ENCODE assay signal across 8 cellular contexts in genomic region chr2:88627055-88627855, GRCh38. TPM values are rescaled to one million over a fixed set of nuclear protein-coding genes. Genes with fewer than 3 reads are reported as not detected.
DNase-seq lines count a peak whose midpoint lies in the region; ATAC-seq and TF ChIP-seq lines count a peak whose summit lies in the region.

TSS of gene EIF2AK3 (minus strand) at chr2:88627464. CDS start at chr2:88627274, 190 bp downstream.

- H3K27me3 ChIP-seq in dorsolateral prefrontal cortex (no peaks in the 10 kb centered on the region), liver (ENCODE audit: control insufficient read depth in 4 of 4, insufficient read depth in 4 of 4, low read length in 3 of 4) (no peaks in the 10 kb centered on the region)

- H3K4me1 ChIP-seq in liver (ENCODE audit: control insufficient read depth in 4 of 4, insufficient read depth in 4 of 4, low read length in 3 of 4), result peaks cover under 1 to 29% (median 13%) of the 10 kb centered on the region in 4 donors

- no peaks in the 10 kb centered on the region for H3K27me3 Mint-ChIP-seq in activated CD4-positive, alpha-beta memory T cell treated with anti-CD3 and anti-CD28 coated beads for 36 hours

- H3K9ac ChIP-seq in liver (ENCODE audit: low read depth in 1 of 2, low read length in 2 of 2), result peak within 1 kb of the TSS; percentile 91 to 98

- H3K4me3 Mint-ChIP-seq in activated CD4-positive, alpha-beta memory T cell treated with anti-CD3 and anti-CD28 coated beads for 36 hours, result no peak within 1 kb of the TSS

- DNase-seq in CD1c-positive myeloid dendritic cell (ENCODE audit: extremely low spot score) (peak; percentile 100), NCI-H82 treated with DMSO at 0.1 percent for 48 hours (lab: John Stamatoyannopoulos, UW; ENCODE audit: unreplicated experiment) (peak; percentile 100), dorsolateral prefrontal cortex (peak; percentile 98 to 100 (median 99))
- DNase-seq in activated CD4-positive, alpha-beta memory T cell treated with anti-CD3 and anti-CD28 coated beads for 36 hours, result peak; percentile 96
- DNase-seq in stimulated activated CD4-positive, alpha-beta T cell treated with anti-CD3 and anti-CD28 coated beads, Interleukin-4, amount 100 ng/mL, for 24 hours, result peak; percentile 96

- peak within 1 kb of the TSS; percentile 71 to 100 (median 91) for H3K4me3 ChIP-seq in dorsolateral prefrontal cortex
- peak within 1 kb of the TSS; percentile 88 to 91 (median 89) for H3K4me3 ChIP-seq in liver (ENCODE audit: low read depth in 1 of 3, low read length in 3 of 3)

- TF ChIP-seq CTCF in dorsolateral prefrontal cortex (IDR thresholded peaks at IDR 0.05 in 54 of 56, conservative IDR thresholded peaks at IDR 0.05 in 2 of 56; ENCODE audit: low read depth in 1 of 56, partially characterized antibody in 56 of 56), result peak in 27 of 56 donors; percentile 6 to 57 (median 25)
- TF ChIP-seq CTCF in liver (IDR thresholded peaks at IDR 0.05; ENCODE audit: low read depth, low read length, missing input control), result peak; percentile 18

- H3K36me3 Mint-ChIP-seq in activated CD4-positive, alpha-beta memory T cell treated with anti-CD3 and anti-CD28 coated beads for 36 hours, result no peaks in the 10 kb centered on the region

- H3K27ac ChIP-seq in dorsolateral prefrontal cortex, result peak within 1 kb of the TSS; percentile 49 to 98 (median 92)
- H3K27ac ChIP-seq in liver (ENCODE audit: low read depth in 1 of 2, low read length in 2 of 2), result peak within 1 kb of the TSS; percentile 96 to 99

- H3K9me3 Mint-ChIP-seq in activated CD4-positive, alpha-beta memory T cell treated with anti-CD3 and anti-CD28 coated beads for 36 hours, result no peaks in the 10 kb centered on the region

- peak; percentile 89 for ATAC-seq in GM19438 (IDR thresholded peaks at IDR 0.05; ENCODE audit: low read depth, unreplicated experiment)
- ATAC-seq in HG03575 (IDR thresholded peaks at IDR 0.05; ENCODE audit: extremely low read depth, insufficient number of reproducible peaks, low FRiP score, unreplicated experiment), result peak; percentile 87

- CTCF ChIA-PET in activated CD4-positive, alpha-beta memory T cell treated with anti-CD3 and anti-CD28 coated beads for 36 hours (lab: Charles Lee), result interaction anchor here (1.3 to 2.4 kb wide), 4 partner anchors 42 to 65 kb away, joined by 3 to 8 read pairs (median 6); partner anchors contain the start of gene RPIA

- no peaks in the 10 kb centered on the region for H3K9me3 ChIP-seq in liver (ENCODE audit: control insufficient read depth in 4 of 4, low read length in 3 of 4)

- no peak for TF ChIP-seq RAD21 in liver (IDR thresholded peaks at IDR 0.05)

- POLR2A ChIA-PET in activated CD4-positive, alpha-beta memory T cell treated with anti-CD3 and anti-CD28 coated beads for 36 hours (lab: Charles Lee), result interaction anchor here (0.6 to 2.3 kb wide), 7 partner anchors 11 to 65 kb away, joined by 3 to 25 read pairs (median 5); partner anchors contain the start of gene RPIA

- H3K36me3 ChIP-seq in liver (ENCODE audit: control insufficient read depth in 4 of 4, insufficient read depth in 3 of 4, low read depth in 1 of 4, low read length in 3 of 4), result no peaks in the 10 kb centered on the region

- under 1% methylated on average over 75 of the region's 75 CpGs for WGBS in liver

- intact Hi-C loops in activated CD4-positive, alpha-beta memory T cell treated with anti-CD3 and anti-CD28 coated beads for 36 hours (cut with micrococcal nuclease), result loop anchor here (1.0 to 5.0 kb wide), 4 partner anchors 27 to 64 kb away; partner anchors contain the start of gene RPIA
- intact Hi-C loops in dorsolateral prefrontal cortex (cut with DNase I), result loop anchor here (1.0 to 5.0 kb wide), 2 partner anchors 64 to 65 kb away; partner anchors contain the start of gene RPIA (in 2 of the 2)

- H3K4me1 Mint-ChIP-seq in activated CD4-positive, alpha-beta memory T cell treated with anti-CD3 and anti-CD28 coated beads for 36 hours (ENCODE audit: low read depth), result peaks cover 21% of the 10 kb centered on the region

- peak within 1 kb of the TSS; percentile 88 for H3K27ac Mint-ChIP-seq in activated CD4-positive, alpha-beta memory T cell treated with anti-CD3 and anti-CD28 coated beads for 36 hours

TF ChIP-seq in liver, 16 proteins besides CTCF, POLR2A, EP300 and RAD21:
- TF ChIP-seq HNF4G (IDR thresholded peaks at IDR 0.05) (no peak), NR2F2 (IDR thresholded peaks at IDR 0.05) (no peak), FOXA2 (IDR thresholded peaks at IDR 0.05) (peak; percentile 33), MAX (IDR thresholded peaks at IDR 0.05) (peak; percentile 45), EGR1 (IDR thresholded peaks at IDR 0.05; ENCODE audit: low read depth in 2 of 2) (no peak), SP1 (IDR thresholded peaks at IDR 0.05) (peak; percentile 100), JUND (IDR thresholded peaks at IDR 0.05) (peak; percentile 24 to 42), FOXA1 (IDR thresholded peaks at IDR 0.05) (peak; percentile 39), ZBTB33 (IDR thresholded peaks at IDR 0.05) (peak; percentile 87), HNF4A (conservative IDR thresholded peaks at IDR 0.05) (peak in 1 of 2 donors; percentile 13), YY1 (IDR thresholded peaks at IDR 0.05) (peak; percentile 96), REST (IDR thresholded peaks at IDR 0.05) (no peak), ATF3 (IDR thresholded peaks at IDR 0.05) (no peak), TAF1 (conservative IDR thresholded peaks at IDR 0.05) (no peak), GABPA (IDR thresholded peaks at IDR 0.05 in 1 of 2, conservative IDR thresholded peaks at IDR 0.05 in 1 of 2) (peak; percentile 69 to 92)

RNA-seq across cellular contexts. Expression of gene EIF2AK3, which starts in this region (rescaled TPM):
- 10 to 100 TPM; 14.2 to 15.5 TPM for total RNA-seq in activated CD4-positive, alpha-beta memory T cell treated with anti-CD3 and anti-CD28 coated beads for 36 hours
- total RNA-seq in dorsolateral prefrontal cortex (10 to 100 TPM; 10.0 to 25.9 (median 17.4) TPM), liver (10 to 100 TPM in 1 of 2 donors, 1 to 10 TPM in 1; 9.2 to 31.5 TPM)
- 1 to 10 TPM; 2.9 to 9.1 TPM for polyA plus RNA-seq in liver

Comparison
In these comparisons a context has a peak if more than half of its experiments do, and no peak if none do; other contexts are left out.
1. Peak in every context shown above with its lines: DNase-seq, ATAC-seq, H3K4me3 ChIP-seq and H3K27ac ChIP-seq.